Comparison of ENCODE assay signal across 20 cellular contexts in genomic region chr3:156251424-156251823, GRCh38.
DNase-seq lines count a peak whose midpoint lies in the region; ATAC-seq, FAIRE-seq and TF ChIP-seq lines count a peak whose summit lies in the region.
"Had no signal": no experiment of that assay in that cellular context is flagged by ENCODE, and none has a peak within 500 bp of the region (broad histone marks: within the 10 kb centered on the region; RNA-seq: fewer than 3 reads in every experiment).

No MANE protein-coding gene starts in this region.

- no peak overlapping the region for H3K4me3 Mint-ChIP-seq in WTC11
- no peak overlapping the region for H3K4me3 Mint-ChIP-seq in neural progenitor cell
- H3K4me3 Mint-ChIP-seq in HFFc6, result no peak overlapping the region
- H3K4me3 Mint-ChIP-seq: B cell; CD4-positive, CD25-positive, alpha-beta regulatory T cell; CD8-positive, alpha-beta T cell had no signal

- H2AFZ ChIP-seq in neural progenitor cell (replicated peaks), result no peak overlapping the region

- no peak overlapping the region for H3K9ac ChIP-seq in neural progenitor cell
- H3K9ac ChIP-seq: BLaER1 had no signal

- H3K79me2 ChIP-seq in neural progenitor cell (ENCODE audit: low read depth), result no peaks in the 10 kb centered on the region

- ATAC-seq in WTC11, result peak; percentile 62; the same call in 1 of the 2 replicates
- ATAC-seq: CD8-positive, alpha-beta T cell had no signal

- no peaks in the 10 kb centered on the region for H3K27me3 ChIP-seq in neural progenitor cell
- H3K27me3 ChIP-seq in transverse colon, result no peaks in the 10 kb centered on the region
- H3K27me3 ChIP-seq: BLaER1 had no signal

- H3K9me3 Mint-ChIP-seq in WTC11, result no peaks in the 10 kb centered on the region
- no peaks in the 10 kb centered on the region for H3K9me3 Mint-ChIP-seq in neural progenitor cell
- no peaks in the 10 kb centered on the region for H3K9me3 Mint-ChIP-seq in HFFc6
- H3K9me3 Mint-ChIP-seq: CD8-positive, alpha-beta T cell had no signal

- in situ Hi-C loops in transverse colon (cut with MboI; ENCODE audit: low pct_ligation_motif_present in 1 of 4, low pct_unique_long_range_greater_than_20kb in 1 of 4, low sequenced_read_pairs in 3 of 4), result no loop called here

- WGBS in transverse colon (ENCODE audit: low coverage in 1 of 2), 2 donors, result 74 to 93% methylated on average over 4 of the region's 4 CpGs

- FAIRE-seq in GM12892 (lab: Jason Lieb, UNC), result peak; percentile 42
- FAIRE-seq: GM12891, H54 had no signal

- no peak overlapping the region for H3K27ac Mint-ChIP-seq in WTC11
- H3K27ac Mint-ChIP-seq in neural progenitor cell, result no peak overlapping the region
- no peak overlapping the region for H3K27ac Mint-ChIP-seq in HFFc6
- H3K27ac Mint-ChIP-seq: B cell; CD4-positive, CD25-positive, alpha-beta regulatory T cell; CD8-positive, alpha-beta T cell had no signal

- no peaks in the 10 kb centered on the region for H3K36me3 Mint-ChIP-seq in WTC11
- no peaks in the 10 kb centered on the region for H3K36me3 Mint-ChIP-seq in neural progenitor cell
- no peaks in the 10 kb centered on the region for H3K36me3 Mint-ChIP-seq in HFFc6 (ENCODE audit: low read depth)
- H3K36me3 Mint-ChIP-seq: CD4-positive, CD25-positive, alpha-beta regulatory T cell; CD8-positive, alpha-beta T cell had no signal

- no peak overlapping the region for H3K4me3 ChIP-seq in neural progenitor cell
- H3K4me3 ChIP-seq in transverse colon, result no peak overlapping the region
- H3K4me3 ChIP-seq: BLaER1, HAP-1 had no signal

- POLR2A ChIA-PET in WTC11 (lab: Charles Lee), result no interaction called here

- H3K4me1 Mint-ChIP-seq in WTC11 (no peaks in the 10 kb centered on the region), neural progenitor cell (peaks cover 15% of the 10 kb centered on the region), HFFc6 (ENCODE audit: low read depth) (no peaks in the 10 kb centered on the region)
- H3K4me1 Mint-ChIP-seq: B cell; CD4-positive, CD25-positive, alpha-beta regulatory T cell had no signal

- no peaks in the 10 kb centered on the region for H4K20me1 ChIP-seq in neural progenitor cell (ENCODE audit: low read depth)
- H4K20me1 ChIP-seq: BLaER1 had no signal

- H3K36me3 ChIP-seq in neural progenitor cell, result no peaks in the 10 kb centered on the region
- no peaks in the 10 kb centered on the region for H3K36me3 ChIP-seq in transverse colon
- H3K36me3 ChIP-seq: BLaER1, HAP-1 had no signal

- no peak overlapping the region for H3K4me2 ChIP-seq in neural progenitor cell
- H3K4me2 ChIP-seq: BLaER1 had no signal

- H3K4me1 ChIP-seq in neural progenitor cell (peaks cover 12% of the 10 kb centered on the region), transverse colon (no peaks in the 10 kb centered on the region)
- H3K4me1 ChIP-seq: BLaER1 had no signal

- no peaks in the 10 kb centered on the region for H3F3A ChIP-seq in neural progenitor cell (ENCODE audit: low read depth)

- H3K27ac ChIP-seq in neural progenitor cell, result no peak overlapping the region
- H3K27ac ChIP-seq in transverse colon, result no peak overlapping the region
- H3K27ac ChIP-seq: BLaER1, C4-2B had no signal

- intact Hi-C loops in transverse colon (cut with DNase I; ENCODE audit: low total_unique reads), result no loop called here

- TF ChIP-seq POLR2A in GM12892 (IDR thresholded peaks at IDR 0.05; ENCODE audit: low read depth, low read length) (no peak), transverse colon (IDR thresholded peaks at IDR 0.05) (no peak)

- TF ChIP-seq EP300 in transverse colon (IDR thresholded peaks at IDR 0.05; ENCODE audit: low read depth), result no peak

- DNase-seq in GM12892 (ENCODE audit: insufficient read length), result no peak
- no peak for DNase-seq in WTC11 (ENCODE audit: low spot score)
- DNase-seq in neural progenitor cell (ENCODE audit: low spot score), result peak; percentile 22
- DNase-seq in transverse colon, result no peak
- no peak for DNase-seq in HFFc6
- no peak for DNase-seq in SIG-M5 treated with dmso at 0.1 percent for 504 hours (lab: John Stamatoyannopoulos, UW; ENCODE audit: unreplicated experiment)
- no peak for DNase-seq in stimulated activated CD4-positive, alpha-beta T cell treated with anti-CD3 and anti-CD28 coated beads, Interleukin-15, amount 100 ng/mL, for 24 hours
- DNase-seq: Caco-2; CD4-positive, CD25-positive, alpha-beta regulatory T cell; CD8-positive, alpha-beta T cell; DMS153; DND-41; GDM1; GOT3 had no signal

- no peaks in the 10 kb centered on the region for H3K27me3 Mint-ChIP-seq in WTC11 (ENCODE audit: low read depth)
- H3K27me3 Mint-ChIP-seq in neural progenitor cell (ENCODE audit: insufficient read depth, low read depth), result peaks cover 5% of the 10 kb centered on the region
- peaks cover 5% of the 10 kb centered on the region for H3K27me3 Mint-ChIP-seq in HFFc6 (ENCODE audit: insufficient read depth)

- H3K9me3 ChIP-seq in neural progenitor cell (ENCODE audit: low read depth) (no peaks in the 10 kb centered on the region), transverse colon (no peaks in the 10 kb centered on the region)
- H3K9me3 ChIP-seq: BLaER1, Caco-2, HAP-1 had no signal

- CTCF ChIA-PET in WTC11 (lab: Charles Lee), result no interaction called here

- TF ChIP-seq CTCF in WTC11 (IDR thresholded peaks at IDR 0.05) (no peak), neural progenitor cell (IDR thresholded peaks at IDR 0.05) (no peak), transverse colon (IDR thresholded peaks at IDR 0.05) (no peak), HFFc6 (IDR thresholded peaks at IDR 0.05) (no peak)

TF ChIP-seq in WTC11, 78 proteins besides CTCF, POLR2A, EP300 and RAD21:
- TF ChIP-seq ZNF396 (CRISPR knock-in tag; IDR thresholded peaks at IDR 0.05; ENCODE audit: borderline replicate concordance) (no peak), ZBTB21 (CRISPR knock-in tag; IDR thresholded peaks at IDR 0.05; ENCODE audit: borderline replicate concordance) (no peak), CREM (CRISPR knock-in tag; IDR thresholded peaks at IDR 0.05) (no peak), ZNF219 (CRISPR knock-in tag; IDR thresholded peaks at IDR 0.05; ENCODE audit: borderline replicate concordance) (no peak), FOXK1 (CRISPR knock-in tag; IDR thresholded peaks at IDR 0.05) (no peak), ZNF263 (CRISPR knock-in tag; IDR thresholded peaks at IDR 0.05; ENCODE audit: low read depth) (no peak)
TF ChIP-seq in WTC11: peak in this region for 0.
